Comparison of ENCODE assay signal across 13 cellular contexts in genomic region chr2:53104263-53104662, GRCh38.
A peak's percentile ranks its signal among the peaks of the same experiment; 100 is the strongest.
DNase-seq lines count a peak whose midpoint lies in the region; ATAC-seq and TF ChIP-seq lines count a peak whose summit lies in the region.
"Had no signal": no experiment of that assay in that cellular context is flagged by ENCODE, and none has a peak within 500 bp of the region (broad histone marks: within the 10 kb centered on the region; RNA-seq: fewer than 3 reads in every experiment).

No MANE protein-coding gene starts in this region.

- H3K27me3 Mint-ChIP-seq in Caco-2 (ENCODE audit: insufficient read depth, unreplicated experiment), result no peaks in the 10 kb centered on the region
- no peaks in the 10 kb centered on the region for H3K27me3 Mint-ChIP-seq in activated T-cell treated with anti-CD3 and anti-CD28 coated beads, Interleukin-2, amount 50 U/mL, for 24 hours

- no peak for TF ChIP-seq CTCF in Caco-2 (IDR thresholded peaks at IDR 0.05; ENCODE audit: insufficient read depth in 1 of 2, low read depth in 1 of 2, low read length in 1 of 2, severe bottlenecking in 1 of 2, unreplicated experiment in 1 of 2)
- no peak for TF ChIP-seq CTCF in brain microvascular endothelial cell (IDR thresholded peaks at IDR 0.05; ENCODE audit: low read depth, low read length, missing control alignments)
- TF ChIP-seq CTCF in GM13976 (IDR thresholded peaks at IDR 0.05; ENCODE audit: borderline replicate concordance, control extremely low read depth, extremely low read depth, insufficient read depth, missing control alignments), result no peak

- CTCF ChIA-PET in Caco-2 (lab: Charles Lee), result no interaction called here

- H3K36me3 ChIP-seq in Caco-2 (ENCODE audit: control insufficient read depth, insufficient read depth, low read length), result no peaks in the 10 kb centered on the region
- H3K36me3 ChIP-seq in brain microvascular endothelial cell (replicated peaks), result no peaks in the 10 kb centered on the region
- H3K36me3 ChIP-seq: BLaER1, uterus had no signal

- H3K27me3 ChIP-seq in Caco-2 (replicated peaks; ENCODE audit: control insufficient read depth, insufficient read depth, low read length), result no peaks in the 10 kb centered on the region
- H3K27me3 ChIP-seq in brain microvascular endothelial cell (replicated peaks), result no peaks in the 10 kb centered on the region
- H3K27me3 ChIP-seq: BLaER1, uterus had no signal

- POLR2A ChIA-PET in Caco-2 (lab: Charles Lee), result no interaction called here

- peaks cover 25% of the 10 kb centered on the region for H3K4me1 ChIP-seq in Caco-2
- H3K4me1 ChIP-seq: BLaER1, uterus had no signal

- H3K4me1 Mint-ChIP-seq in Caco-2 (ENCODE audit: low read depth, unreplicated experiment), result peaks cover 17% of the 10 kb centered on the region
- no peaks in the 10 kb centered on the region for H3K4me1 Mint-ChIP-seq in activated T-cell treated with anti-CD3 and anti-CD28 coated beads, Interleukin-2, amount 50 U/mL, for 24 hours (ENCODE audit: low read depth)

- H3K27ac Mint-ChIP-seq in Caco-2 (ENCODE audit: unreplicated experiment), result peak overlapping the region; percentile 77
- H3K27ac Mint-ChIP-seq in activated T-cell treated with anti-CD3 and anti-CD28 coated beads, Interleukin-2, amount 50 U/mL, for 24 hours, result no peak overlapping the region
- H3K27ac Mint-ChIP-seq: activated naive CD4-positive, alpha-beta T cell treated with anti-CD3 and anti-CD28 coated beads for 36 hours had no signal

- BruUV-seq in Caco-2 (replicated peaks; lab: Mats Ljungman, UMichigan), result no TSS peak

- H3K9me3 Mint-ChIP-seq in Caco-2 (ENCODE audit: unreplicated experiment), result no peaks in the 10 kb centered on the region
- peaks cover 5% of the 10 kb centered on the region for H3K9me3 Mint-ChIP-seq in activated T-cell treated with anti-CD3 and anti-CD28 coated beads, Interleukin-2, amount 50 U/mL, for 24 hours

- DNase-seq in Caco-2 (peak; percentile 39 to 60), LoVo (ENCODE audit: low spot score) (peak; percentile 78), brain microvascular endothelial cell (peak; percentile 57), left colon (no peak), GM13976 (ENCODE audit: low spot score) (no peak)
- DNase-seq in activated T-cell treated with anti-CD3 and anti-CD28 coated beads, Interleukin-2, amount 50 U/mL, for 24 hours, result no peak
- DNase-seq in activated effector memory CD4-positive, alpha-beta T cell treated with Interleukin-2 at 50 U/mL for 16 hours, result no peak
- DNase-seq: activated naive CD4-positive, alpha-beta T cell treated with anti-CD3 and anti-CD28 coated beads for 36 hours; NCI-H748 treated with DMSO at 0.1 percent for 48 hours; uterus had no signal

- in situ Hi-C loops in brain microvascular endothelial cell (cut with HindIII; ENCODE audit: low pct_ligation_motif_present, low sequenced_read_pairs), result no loop called here
- in situ Hi-C loops in GM13976 (cut with MboI; ENCODE audit: low sequenced_read_pairs, unreplicated experiment), result no loop called here

- no peak overlapping the region for H3K27ac ChIP-seq in brain microvascular endothelial cell
- H3K27ac ChIP-seq: BLaER1, uterus had no signal

- ATAC-seq in left colon (peak; percentile 99), GM18868 (IDR thresholded peaks at IDR 0.05; ENCODE audit: unreplicated experiment) (no peak)

- H3K4me3 Mint-ChIP-seq in Caco-2 (ENCODE audit: unreplicated experiment), result no peak overlapping the region
- H3K4me3 Mint-ChIP-seq in activated T-cell treated with anti-CD3 and anti-CD28 coated beads, Interleukin-2, amount 50 U/mL, for 24 hours, result no peak overlapping the region
- H3K4me3 Mint-ChIP-seq: activated naive CD4-positive, alpha-beta T cell treated with anti-CD3 and anti-CD28 coated beads for 36 hours; neural crest cell had no signal

- intact Hi-C loops in Caco-2 (cut with micrococcal nuclease; ENCODE audit: unreplicated experiment), result loop anchor here (2.0 kb wide), 1 partner anchor 75 kb away; no protein-coding TSS in a partner anchor
- intact Hi-C loops in left colon (cut with DNase I, micrococcal nuclease), result no loop called here

- no peak overlapping the region for H3K4me3 ChIP-seq in Caco-2 (ENCODE audit: low read depth, low read length)
- H3K4me3 ChIP-seq in brain microvascular endothelial cell (ENCODE audit: low read depth, low read length), result no peak overlapping the region
- H3K4me3 ChIP-seq: BLaER1, uterus had no signal

- H3K36me3 Mint-ChIP-seq in Caco-2 (ENCODE audit: insufficient read depth, unreplicated experiment), result no peaks in the 10 kb centered on the region
- no peaks in the 10 kb centered on the region for H3K36me3 Mint-ChIP-seq in activated T-cell treated with anti-CD3 and anti-CD28 coated beads, Interleukin-2, amount 50 U/mL, for 24 hours (ENCODE audit: low read depth)

- H3K9me3 ChIP-seq in Caco-2, result peaks cover 3% of the 10 kb centered on the region; the same call in 1 of the 2 replicates
- H3K9me3 ChIP-seq: BLaER1, uterus had no signal

Comparison
In these comparisons a context has a peak if more than half of its experiments do, and no peak if none do; other contexts are left out.
1. DNase-seq: peak in Caco-2 (2 of 2), LoVo (single experiment) and brain microvascular endothelial cell (single experiment); none in left colon (0 of 2), activated T-cell treated with anti-CD3 and anti-CD28 coated beads, Interleukin-2, amount 50 U/mL, for 24 hours (single experiment), activated effector memory CD4-positive, alpha-beta T cell treated with Interleukin-2 at 50 U/mL for 16 hours (single experiment) and GM13976 (single experiment).